In the genomic region with DNA sequence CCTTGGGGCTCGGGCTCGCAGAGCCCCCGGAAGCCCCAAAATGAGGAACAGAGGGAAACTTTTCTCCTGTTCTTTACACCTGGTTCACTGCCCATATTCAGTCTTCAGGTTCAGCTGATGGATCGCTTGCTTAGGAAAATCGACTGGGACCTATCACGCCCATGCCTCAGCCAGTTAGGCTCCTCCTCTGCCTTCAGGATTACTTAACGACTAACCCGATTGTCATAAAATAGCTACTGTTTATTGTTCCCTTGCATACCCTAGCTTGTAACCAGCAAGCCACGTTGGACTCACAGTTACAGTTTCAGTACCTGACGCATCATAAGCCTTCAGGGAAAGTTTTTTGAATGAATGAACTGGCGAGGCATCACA, we compare ENCODE assay signal across 8 cellular contexts. TPM values are rescaled to one million over a fixed set of nuclear protein-coding genes. Genes with fewer than 3 reads are reported as not detected.
DNase-seq lines count a peak whose midpoint lies in the region; ATAC-seq and TF ChIP-seq lines count a peak whose summit lies in the region.

No MANE protein-coding gene starts in this region.

- CTCF ChIA-PET in activated CD4-positive, alpha-beta T cell treated with anti-CD3 and anti-CD28 coated beads for 36 hours (lab: Charles Lee): interaction anchor here (0.8 kb wide), 1 partner anchor 16 kb away, joined by 3 read pairs; no protein-coding TSS in a partner anchor

- WGBS in right cardiac atrium: 2% methylated on average over 11 of the region's 11 CpGs
- 1 to 3% (median 2%) methylated on average over 11 of the region's 11 CpGs for WGBS in spleen, 5 donors

- H3K36me3 ChIP-seq in WERI-Rb-1 (peaks cover 57% of the 10 kb centered on the region), spleen (peaks cover 0 to 49% (median 45%) of the 10 kb centered on the region in 6 donors)

- peak overlapping the region; percentile 92 for H3K27ac Mint-ChIP-seq in activated CD4-positive, alpha-beta T cell treated with anti-CD3 and anti-CD28 coated beads for 36 hours

- TF ChIP-seq POLR2A in spleen (IDR thresholded peaks at IDR 0.05): no peak

- H3K4me3 ChIP-seq in WERI-Rb-1 (ENCODE audit: low read depth, low read length): peak overlapping the region; percentile 89
- H3K4me3 ChIP-seq in right cardiac atrium (ENCODE audit: low read length): peak overlapping the region; percentile 53
- peak overlapping the region; percentile 89 to 100 (median 98) for H3K4me3 ChIP-seq in spleen

- peaks cover 39% of the 10 kb centered on the region for H3K36me3 Mint-ChIP-seq in activated CD4-positive, alpha-beta T cell treated with anti-CD3 and anti-CD28 coated beads for 36 hours (ENCODE audit: low read depth)

- H3K27ac ChIP-seq in WERI-Rb-1: peak overlapping the region; percentile 100
- peak overlapping the region; percentile 6 for H3K27ac ChIP-seq in right cardiac atrium (ENCODE audit: low read length)
- peak overlapping the region; percentile 86 to 97 (median 95) for H3K27ac ChIP-seq in spleen

- peak overlapping the region; percentile 93 for H3K4me3 Mint-ChIP-seq in activated CD4-positive, alpha-beta T cell treated with anti-CD3 and anti-CD28 coated beads for 36 hours

- no peaks in the 10 kb centered on the region for H3K27me3 Mint-ChIP-seq in activated CD4-positive, alpha-beta T cell treated with anti-CD3 and anti-CD28 coated beads for 36 hours

- no peak for TF ChIP-seq CTCF in WERI-Rb-1 (IDR thresholded peaks at IDR 0.05; ENCODE audit: low read depth, low read length)
- TF ChIP-seq CTCF in spleen (IDR thresholded peaks at IDR 0.05 in 8 of 11, conservative IDR thresholded peaks at IDR 0.05 in 3 of 11): no peak

- DNase-seq in activated CD4-positive, alpha-beta T cell treated with anti-CD3 and anti-CD28 coated beads for 36 hours: no peak
- no peak for DNase-seq in activated CD4-positive, alpha-beta T cell treated with anti-CD3 and anti-CD28 coated beads, Interleukin-2, amount 50 U/mL, for 4 hours
- DNase-seq in WERI-Rb-1: no peak
- no peak for DNase-seq in right cardiac atrium
- DNase-seq in spleen: no peak
- no peak for DNase-seq in COLO668 (lab: John Stamatoyannopoulos, UW; ENCODE audit: unreplicated experiment)
- no peak for DNase-seq in sciatic nerve (ENCODE audit: low spot score)

- ATAC-seq in activated CD4-positive, alpha-beta T cell treated with anti-CD3 and anti-CD28 coated beads for 36 hours: peak; percentile 8
- ATAC-seq in right cardiac atrium (peak in 1 of 2 donors; percentile 1), sciatic nerve (no peak), GM19324 (IDR thresholded peaks at IDR 0.05; ENCODE audit: low FRiP score, unreplicated experiment) (no peak)

- POLR2A ChIA-PET in activated CD4-positive, alpha-beta T cell treated with anti-CD3 and anti-CD28 coated beads for 36 hours (lab: Charles Lee): interaction anchor here (0.6 to 1.4 kb wide), 4 partner anchors 8 to 86 kb away, joined by 3 to 5 read pairs (median 4); a partner anchor contains a TSS

- H3K4me1 ChIP-seq in right cardiac atrium (ENCODE audit: control insufficient read depth, insufficient read depth, low read length) (peaks cover 4% of the 10 kb centered on the region), spleen (peaks cover 33 to 66% (median 51%) of the 10 kb centered on the region in 6 donors)

- intact Hi-C loops in activated CD4-positive, alpha-beta T cell treated with anti-CD3 and anti-CD28 coated beads for 36 hours (cut with DNase I, micrococcal nuclease): loop anchor here (1.0 to 10.0 kb wide), 8 partner anchors 47 to 980 kb away; a partner anchor contains a TSS
- intact Hi-C loops in right cardiac atrium (cut with DNase I): no loop called here
- intact Hi-C loops in spleen (cut with DNase I; ENCODE audit: low total_unique reads): no loop called here
- intact Hi-C loops in sciatic nerve (cut with DNase I): loop anchor here (5.0 kb wide), 1 partner anchor 36 kb away; no protein-coding TSS in a partner anchor

- peaks cover 30% of the 10 kb centered on the region for H3K4me1 Mint-ChIP-seq in activated CD4-positive, alpha-beta T cell treated with anti-CD3 and anti-CD28 coated beads for 36 hours

- no peaks in the 10 kb centered on the region for H3K9me3 Mint-ChIP-seq in activated CD4-positive, alpha-beta T cell treated with anti-CD3 and anti-CD28 coated beads for 36 hours (ENCODE audit: low read depth)

- H3K27me3 ChIP-seq in WERI-Rb-1 (ENCODE audit: insufficient read depth, low read depth, severe bottlenecking) (no peaks in the 10 kb centered on the region), right cardiac atrium (ENCODE audit: control insufficient read depth, insufficient read depth) (no peaks in the 10 kb centered on the region), spleen (replicated peaks in 1 of 7) (no peaks in the 10 kb centered on the region)

- H3K9me3 ChIP-seq in WERI-Rb-1 (ENCODE audit: severe bottlenecking) (no peaks in the 10 kb centered on the region), right cardiac atrium (ENCODE audit: control insufficient read depth, low read length) (no peaks in the 10 kb centered on the region), spleen (no peaks in the 10 kb centered on the region)

RNA-seq across cellular contexts. Expression of a gene that starts 0.7 kb away (rescaled TPM):
- 100 to 1,000 TPM; 180 to 190 TPM for total RNA-seq in activated CD4-positive, alpha-beta T cell treated with anti-CD3 and anti-CD28 coated beads for 36 hours
- total RNA-seq in right cardiac atrium: 100 to 1,000 TPM in 2 of 4 donors, 10 to 100 TPM in 2; 78.7 to 137 (median 109) TPM
- 113 TPM for polyA plus RNA-seq in right cardiac atrium
- 100 to 1,000 TPM; 126 to 243 (median 147) TPM for total RNA-seq in spleen
- 100 to 1,000 TPM in 1 of 3 donors, 10 to 100 TPM in 2; 88.0 to 123 (median 92.4) TPM for polyA plus RNA-seq in spleen
- total RNA-seq in sciatic nerve: 165 TPM

RNA-seq across cellular contexts. Expression of a gene that starts 33.9 kb away (rescaled TPM):
- not detected for total RNA-seq in activated CD4-positive, alpha-beta T cell treated with anti-CD3 and anti-CD28 coated beads for 36 hours
- total RNA-seq in right cardiac atrium (not detected), spleen (not detected), sciatic nerve (not detected)
- polyA plus RNA-seq in right cardiac atrium (not detected), spleen (under 1 TPM in 1 of 3 donors, not detected in 2; 0.06 TPM)

RNA-seq across cellular contexts. Expression of a gene that starts 46.7 kb away (rescaled TPM):
- total RNA-seq in activated CD4-positive, alpha-beta T cell treated with anti-CD3 and anti-CD28 coated beads for 36 hours: 100 to 1,000 TPM; 180 to 242 TPM
- total RNA-seq in right cardiac atrium (10 to 100 TPM; 43.6 to 72.6 (median 65.2) TPM), spleen (10 to 100 TPM; 42.0 to 85.5 (median 46.2) TPM), sciatic nerve (75.3 TPM)
- polyA plus RNA-seq in right cardiac atrium (61.6 TPM), spleen (100 to 1,000 TPM in 1 of 3 donors, 10 to 100 TPM in 2; 91.9 to 114 (median 98.6) TPM)

Comparison
In these comparisons a context has a peak if more than half of its experiments do, and no peak if none do; other contexts are left out.
1. H3K27ac ChIP-seq: peak in every context shown above with its lines; median percentile 100 in WERI-Rb-1; 95 in spleen; 6 in right cardiac atrium.
2. intact Hi-C loops: an anchor here in activated CD4-positive, alpha-beta T cell treated with anti-CD3 and anti-CD28 coated beads for 36 hours (1.0 to 10.0 kb wide) and sciatic nerve (5.0 kb wide); none called in right cardiac atrium and spleen.